In the genomic region with DNA sequence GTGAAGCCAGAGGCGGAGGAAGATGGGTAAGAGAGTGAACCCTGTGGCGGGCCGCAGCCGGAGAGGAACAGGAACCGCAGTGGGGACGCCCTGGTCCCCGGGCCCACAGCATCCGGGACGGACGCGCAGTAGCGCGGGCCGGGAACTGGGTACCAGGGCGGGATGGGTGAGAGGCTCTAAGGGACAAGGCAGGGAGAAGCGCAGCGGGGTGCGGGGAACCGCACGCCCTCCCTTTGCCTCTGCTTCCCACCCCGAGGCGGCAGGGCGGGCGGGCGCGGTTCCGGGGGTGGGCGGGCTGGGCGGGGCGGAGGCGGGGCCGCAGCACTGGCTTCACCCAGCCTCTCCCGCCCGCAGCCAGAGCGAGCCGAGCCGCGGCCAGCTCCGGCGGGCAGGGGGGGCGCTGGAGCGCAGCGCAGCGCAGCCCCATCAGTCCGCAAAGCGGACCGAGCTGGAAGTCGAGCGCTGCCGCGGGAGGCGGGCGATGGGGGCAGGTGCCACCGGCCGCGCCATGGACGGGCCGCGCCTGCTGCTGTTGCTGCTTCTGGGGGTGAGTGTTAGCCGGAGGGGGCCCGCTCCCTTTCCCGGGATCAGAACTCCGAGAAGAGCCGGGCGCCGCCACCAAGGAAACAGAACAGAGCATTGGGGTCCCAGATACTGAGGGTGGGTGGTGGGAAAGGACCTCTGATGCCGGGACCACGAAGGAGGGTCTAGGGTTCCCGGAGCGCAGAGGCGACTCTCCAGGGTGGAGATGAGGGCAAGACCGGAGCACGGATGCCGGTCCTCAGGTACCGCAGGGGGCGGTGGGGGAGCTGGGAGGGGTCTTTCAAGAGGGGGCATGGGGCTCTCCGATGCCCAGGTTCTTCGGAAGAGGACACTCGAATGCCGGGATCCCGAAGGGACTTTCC, we compare ENCODE assay signal across 8 cellular contexts. TPM values are rescaled to one million over a fixed set of nuclear protein-coding genes. Genes with fewer than 3 reads are reported as not detected.
DNase-seq lines count a peak whose midpoint lies in the region; ATAC-seq and TF ChIP-seq lines count a peak whose summit lies in the region.

A gene with protein sequence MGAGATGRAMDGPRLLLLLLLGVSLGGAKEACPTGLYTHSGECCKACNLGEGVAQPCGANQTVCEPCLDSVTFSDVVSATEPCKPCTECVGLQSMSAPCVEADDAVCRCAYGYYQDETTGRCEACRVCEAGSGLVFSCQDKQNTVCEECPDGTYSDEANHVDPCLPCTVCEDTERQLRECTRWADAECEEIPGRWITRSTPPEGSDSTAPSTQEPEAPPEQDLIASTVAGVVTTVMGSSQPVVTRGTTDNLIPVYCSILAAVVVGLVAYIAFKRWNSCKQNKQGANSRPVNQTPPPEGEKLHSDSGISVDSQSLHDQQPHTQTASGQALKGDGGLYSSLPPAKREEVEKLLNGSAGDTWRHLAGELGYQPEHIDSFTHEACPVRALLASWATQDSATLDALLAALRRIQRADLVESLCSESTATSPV (plus strand): TSS at position 357 of the 905 bp plus-strand sequence. CDS start 125 bp downstream, at position 482.

- H3K27me3 Mint-ChIP-seq in osteocyte (ENCODE audit: unreplicated experiment): peaks cover 70% of the 10 kb centered on the region

- peak within 1 kb of the TSS; percentile 35 for H3K4me3 ChIP-seq in HFF-Myc (replicated peaks; ENCODE audit: low read depth, low read length)
- H3K4me3 ChIP-seq in OCI-LY7 (ENCODE audit: low read depth, low read length, poor library complexity, severe bottlenecking): peak within 1 kb of the TSS; percentile 68
- peak within 1 kb of the TSS; percentile 6 to 23 for H3K4me3 ChIP-seq in aorta (ENCODE audit: low read length in 2 of 2)

- H3K36me3 ChIP-seq in OCI-LY7 (ENCODE audit: insufficient read depth, low read length): no peaks in the 10 kb centered on the region
- H3K36me3 ChIP-seq in aorta (ENCODE audit: control insufficient read depth in 1 of 2, insufficient read depth in 2 of 2, low read length in 1 of 2): no peaks in the 10 kb centered on the region

- POLR2A ChIA-PET in OCI-LY7 (lab: Charles Lee): no interaction called here

- H3K9me3 ChIP-seq in OCI-LY7 (ENCODE audit: low read length): no peaks in the 10 kb centered on the region
- no peaks in the 10 kb centered on the region for H3K9me3 ChIP-seq in aorta (ENCODE audit: control insufficient read depth, low read length)

- CTCF ChIA-PET in OCI-LY7 (lab: Charles Lee; ENCODE audit: unreplicated experiment): no interaction called here

- no TSS peak for BruUV-seq in OCI-LY7 (replicated peaks; lab: Mats Ljungman, UMichigan)

- H3K27me3 ChIP-seq in aorta (ENCODE audit: control insufficient read depth in 1 of 2, insufficient read depth in 2 of 2, low read length in 1 of 2): no peaks in the 10 kb centered on the region

- intact Hi-C loops in OCI-LY7 (cut with micrococcal nuclease; ENCODE audit: unreplicated experiment) (loop anchor here (2.0 to 5.0 kb wide), 2 partner anchors 58 to 62 kb away; no protein-coding TSS in a partner anchor), head of caudate nucleus (cut with DNase I) (loop anchor here (5.0 kb wide), 1 partner anchor 57 kb away; no protein-coding TSS in a partner anchor), aorta (cut with DNase I) (loop anchor here in 1 of 2 donors (5.0 kb wide), 1 partner anchor 62 kb away; no protein-coding TSS in a partner anchor)

- H3K4me2 ChIP-seq in OCI-LY7 (ENCODE audit: low read length): peak within 1 kb of the TSS; percentile 92

- no peaks in the 10 kb centered on the region for H3K9me2 ChIP-seq in OCI-LY7 (ENCODE audit: insufficient read depth, low read length)

- TF ChIP-seq CTCF in HFF-Myc (IDR thresholded peaks at IDR 0.05; ENCODE audit: low read depth, low read length, missing control alignments): no peak
- TF ChIP-seq CTCF in OCI-LY7 (conservative IDR thresholded peaks at IDR 0.05; ENCODE audit: low read length): peak; percentile 37; the same call in 1 of the 2 replicates
- TF ChIP-seq CTCF in osteocyte (IDR thresholded peaks at IDR 0.05): no peak

- no peaks in the 10 kb centered on the region for H3K79me2 ChIP-seq in OCI-LY7 (ENCODE audit: insufficient read depth, low read depth, low read length)

- H3K27ac ChIP-seq in OCI-LY7 (ENCODE audit: low read depth, low read length, poor library complexity, severe bottlenecking): no peak within 1 kb of the TSS
- H3K27ac ChIP-seq in aorta (ENCODE audit: low read depth in 1 of 2, low read length in 2 of 2): no peak within 1 kb of the TSS

- ATAC-seq in aorta (ENCODE audit: low FRiP score): peak; percentile 72

- H3K4me3 Mint-ChIP-seq in osteocyte (ENCODE audit: unreplicated experiment): peak within 1 kb of the TSS; percentile 64

- 1% methylated on average over 53 to 81 of the region's 81 CpGs for WGBS in aorta, 2 donors

- DNase-seq in D341Med (ENCODE audit: low spot score): peak; percentile 81
- DNase-seq in HFF-Myc (ENCODE audit: extremely low read depth, low read depth): no peak
- peak; percentile 75 for DNase-seq in OCI-LY7 (ENCODE audit: low spot score)
- peak; percentile 48 for DNase-seq in activated gamma-delta T cell (lab: John Stamatoyannopoulos, UW)
- DNase-seq in head of caudate nucleus: peak in 39 of 42 donors; percentile 25 to 86 (median 70)
- no peak for DNase-seq in osteocyte (ENCODE audit: extremely low spot score, unreplicated experiment)
- peak in 1 of 2 donors; percentile 84 for DNase-seq in aorta
- no peak for DNase-seq in kidney tubule cell (ENCODE audit: low spot score)

- no peaks in the 10 kb centered on the region for H3K36me3 Mint-ChIP-seq in osteocyte (ENCODE audit: unreplicated experiment)

- H3K4me1 ChIP-seq in OCI-LY7 (ENCODE audit: insufficient read depth, low read length, poor library complexity, severe bottlenecking): peaks cover 16% of the 10 kb centered on the region
- no peaks in the 10 kb centered on the region for H3K4me1 ChIP-seq in aorta (ENCODE audit: control insufficient read depth in 1 of 2, insufficient read depth in 2 of 2, low read length in 2 of 2)

- H3K9me3 Mint-ChIP-seq in osteocyte (ENCODE audit: unreplicated experiment): no peaks in the 10 kb centered on the region

- H3K4me1 Mint-ChIP-seq in osteocyte (ENCODE audit: unreplicated experiment): peaks cover 20% of the 10 kb centered on the region

- H3K27ac Mint-ChIP-seq in osteocyte (ENCODE audit: unreplicated experiment): no peak within 1 kb of the TSS

- H2AFZ ChIP-seq in OCI-LY7 (ENCODE audit: low read length): peak within 1 kb of the TSS; percentile 66; the same call in 1 of the 2 replicates

- no peaks in the 10 kb centered on the region for H4K20me1 ChIP-seq in OCI-LY7 (ENCODE audit: insufficient read depth, low read length)

RNA-seq across cellular contexts. Expression of the gene that starts here (rescaled TPM):
- total RNA-seq in OCI-LY7 (2014; rRNA removed; shearing (Covaris generic)): 0.13 and 1.1 TPM in 2 replicates
- total RNA-seq in OCI-LY7 (2022) (0.10 and 0.17 TPM in 2 replicates), osteocyte (2.8 and 3.6 TPM in 2 replicates), aorta (10 to 100 TPM; 36.9 to 55.7 TPM)
- 1 to 10 TPM in 1 of 2 donors, under 1 TPM in 1; 0.75 to 1.4 TPM for polyA plus RNA-seq in aorta

Comparison
In these comparisons a context has a peak if more than half of its experiments do, and no peak if none do; other contexts are left out.
1. DNase-seq: peak in D341Med (single experiment), OCI-LY7 (single experiment), activated gamma-delta T cell (single experiment) and head of caudate nucleus (39 of 42); none in HFF-Myc (single experiment), osteocyte (single experiment) and kidney tubule cell (single experiment).
2. H3K4me3 ChIP-seq: peak in every context shown above with its lines; median percentile 68 in OCI-LY7; 35 in HFF-Myc; 14 in aorta.